ENCODE assay signal across 20 cellular contexts in genomic region chr4:29805871-29806480, GRCh38.
DNase-seq lines count a peak whose midpoint lies in the region; ATAC-seq and TF ChIP-seq lines count a peak whose summit lies in the region.
"Had no signal": no experiment of that assay in that cellular context is flagged by ENCODE, and none has a peak within 500 bp of the region (broad histone marks: within the 10 kb centered on the region; RNA-seq: fewer than 3 reads in every experiment).

No MANE protein-coding gene starts in this region.

- H3K79me2 ChIP-seq in ACC112 (ENCODE audit: control insufficient read depth, insufficient read depth, low read length, unreplicated experiment): no peaks in the 10 kb centered on the region

- peak overlapping the region; percentile 50 for H2AFZ ChIP-seq in ACC112 (ENCODE audit: low read length, unreplicated experiment)
- H2AFZ ChIP-seq: GM23248 had no signal

- H3K27me3 ChIP-seq in ACC112 (ENCODE audit: insufficient read depth, low read length) (no peaks in the 10 kb centered on the region), brain microvascular endothelial cell (replicated peaks) (no peaks in the 10 kb centered on the region)
- H3K27me3 ChIP-seq: MG63 had no signal

- H3K27ac ChIP-seq in ACC112 (ENCODE audit: low read depth, low read length) (no peak overlapping the region), brain microvascular endothelial cell (no peak overlapping the region)
- H3K27ac ChIP-seq: C4-2B, GM23248 had no signal

- H3K4me3 ChIP-seq in ACC112 (ENCODE audit: low read depth, low read length): no peak overlapping the region
- no peak overlapping the region for H3K4me3 ChIP-seq in brain microvascular endothelial cell (ENCODE audit: low read depth, low read length)
- H3K4me3 ChIP-seq: GM23248, HAP-1, MG63 had no signal

- H3K4me1 ChIP-seq in ACC112 (ENCODE audit: control insufficient read depth, insufficient read depth, low read length, unreplicated experiment): no peaks in the 10 kb centered on the region
- H3K4me1 ChIP-seq: HAP-1 had no signal

- no peak for TF ChIP-seq CTCF in brain microvascular endothelial cell (IDR thresholded peaks at IDR 0.05; ENCODE audit: low read depth, low read length, missing control alignments)

- ATAC-seq in HG03280 (IDR thresholded peaks at IDR 0.05; ENCODE audit: unreplicated experiment) (no peak), GM18907 (IDR thresholded peaks at IDR 0.05; ENCODE audit: unreplicated experiment) (no peak)
- ATAC-seq: SK-N-SH treated with all-trans-retinoic acid at 6 μM for 48 hours had no signal

- DNase-seq in NCI-H128 (lab: John Stamatoyannopoulos, UW; ENCODE audit: unreplicated experiment): peak; percentile 19
- DNase-seq in NCI-H345 (lab: John Stamatoyannopoulos, UW): peak; percentile 42
- peak; percentile 81 for DNase-seq in SK-MEL-5 (ENCODE audit: low read depth, low spot score)
- DNase-seq in brain microvascular endothelial cell: no peak
- DNase-seq in DMS 273 (lab: John Stamatoyannopoulos, UW; ENCODE audit: unreplicated experiment): no peak
- DNase-seq: AML-193; GM23248; MG63; NCI-H1048; NCI-H187 treated with DMSO at 0.1 percent for 48 hours; NK-92 treated with Interleukin-12 subunit alpha and Interleukin-12 subunit beta, amount 100 ng/mL, for 24 hours; Right ventricle myocardium superior; T-helper 1 cell; T1000 had no signal

- in situ Hi-C loops in SK-MEL-5 (cut with HindIII; ENCODE audit: low pct_unique_long_range_greater_than_20kb, low sequenced_read_pairs) (no loop called here), brain microvascular endothelial cell (cut with HindIII; ENCODE audit: low pct_ligation_motif_present, low sequenced_read_pairs) (no loop called here)

- H3K36me3 ChIP-seq in ACC112 (ENCODE audit: insufficient read depth, low read length): no peaks in the 10 kb centered on the region
- no peaks in the 10 kb centered on the region for H3K36me3 ChIP-seq in brain microvascular endothelial cell (replicated peaks)
- H3K36me3 ChIP-seq: HAP-1, MG63 had no signal

Comparison
In these comparisons a context has a peak if more than half of its experiments do, and no peak if none do; other contexts are left out.
1. DNase-seq: peak in NCI-H128 (single experiment), NCI-H345 (single experiment) and SK-MEL-5 (single experiment); none in brain microvascular endothelial cell (single experiment) and DMS 273 (single experiment).